In genomic region chr2:197834771-197835170, GRCh38 we compare ENCODE assay signal across 3 cellular contexts.
A peak's percentile ranks its signal among the peaks of the same experiment; 100 is the strongest.
TF ChIP-seq lines count a peak whose summit lies in the region.

No MANE protein-coding gene starts in this region.

TF ChIP-seq in SK-N-SH treated with all-trans-retinoic acid at 6 μM for 48 hours, 23 proteins besides CTCF, POLR2A, EP300 and RAD21:
- 0 out of 2 replicates have a peak, but pooled peaks have one; percentile 15 for TF ChIP-seq ZNF8 (CRISPR knock-in tag; IDR thresholded peaks at IDR 0.05)
TF ChIP-seq in SK-N-SH treated with all-trans-retinoic acid at 6 μM for 48 hours: peak in this region for 1; not testable (repeated sequence) for 22.

TF ChIP-seq in K562, 482 proteins besides CTCF, POLR2A, EP300 and RAD21:
- TF ChIP-seq ZNF146 (CRISPR knock-in tag; IDR thresholded peaks at IDR 0.05; ENCODE audit: unreplicated experiment), result peak; percentile 82
- TF ChIP-seq MGA (IDR thresholded peaks at IDR 0.05), result peak; percentile 55
- 0 out of 2 replicates have a peak, but pooled peaks have one; percentile 26 for TF ChIP-seq BCOR (IDR thresholded peaks at IDR 0.05)

TF ChIP-seq in HepG2, 621 proteins besides CTCF, POLR2A, EP300 and RAD21:
- peak; percentile 23; the same call in 1 of the 2 replicates for TF ChIP-seq MNT (IDR thresholded peaks at IDR 0.05)
